In genomic region chr1:38003261-38004250, GRCh38 we compare ENCODE assay signal across 8 cellular contexts. TPM values are rescaled to one million over a fixed set of nuclear protein-coding genes. Genes with fewer than 3 reads are reported as not detected.
DNase-seq lines count a peak whose midpoint lies in the region; ATAC-seq and TF ChIP-seq lines count a peak whose summit lies in the region.

No MANE protein-coding gene starts in this region.

- TF ChIP-seq POLR2A in thyroid gland (IDR thresholded peaks at IDR 0.05) = no peak

- no peaks in the 10 kb centered on the region for H3K9me3 ChIP-seq in thyroid gland

- no peaks in the 10 kb centered on the region for H3K36me3 ChIP-seq in thyroid gland

- peak overlapping the region; percentile 89 for H3K27ac Mint-ChIP-seq in activated T-cell treated with anti-CD3 and anti-CD28 coated beads, Interleukin-2, amount 50 U/mL, for 24 hours

- H3K36me3 Mint-ChIP-seq in activated T-cell treated with anti-CD3 and anti-CD28 coated beads, Interleukin-2, amount 50 U/mL, for 24 hours (ENCODE audit: low read depth) = peaks cover 44% of the 10 kb centered on the region

- no peaks in the 10 kb centered on the region for H3K27me3 Mint-ChIP-seq in activated T-cell treated with anti-CD3 and anti-CD28 coated beads, Interleukin-2, amount 50 U/mL, for 24 hours

- H3K9me3 Mint-ChIP-seq in activated T-cell treated with anti-CD3 and anti-CD28 coated beads, Interleukin-2, amount 50 U/mL, for 24 hours = no peaks in the 10 kb centered on the region

- H3K4me1 ChIP-seq in thyroid gland = peaks cover 14 to 44% of the 10 kb centered on the region in 2 donors

- no peak for ATAC-seq in HG02970 (IDR thresholded peaks at IDR 0.05; ENCODE audit: low FRiP score, unreplicated experiment)

- peak overlapping the region in 1 of 3 donors; percentile 78 for H3K4me3 ChIP-seq in thyroid gland (replicated peaks in 1 of 3)

- intact Hi-C loops in thyroid gland (cut with DNase I) = loop anchor here (10.0 kb wide), 1 partner anchor 69 kb away; no protein-coding TSS in a partner anchor

- H3K4me1 Mint-ChIP-seq in activated T-cell treated with anti-CD3 and anti-CD28 coated beads, Interleukin-2, amount 50 U/mL, for 24 hours (ENCODE audit: low read depth) = peaks cover 62% of the 10 kb centered on the region

- no peaks in the 10 kb centered on the region for H3K27me3 ChIP-seq in thyroid gland

- no peak for DNase-seq in activated T-cell treated with anti-CD3 and anti-CD28 coated beads, Interleukin-2, amount 50 U/mL, for 24 hours
- DNase-seq in activated T-cell treated with anti-CD3 and anti-CD28 coated beads, Interleukin-2, amount 50 U/mL, for 1 hour = no peak
- DNase-seq in amniotic epithelial cell (ENCODE audit: low read depth) (peak; percentile 62), left kidney (ENCODE audit: low read depth, low spot score) (peak; percentile 32), thyroid gland (no peak), NCI-H1048 (lab: John Stamatoyannopoulos, UW) (no peak), NCI-H1436 treated with DMSO at 0.1 percent for 48 hours (lab: John Stamatoyannopoulos, UW) (no peak)

- TF ChIP-seq CTCF in thyroid gland (IDR thresholded peaks at IDR 0.05) = no peak

- H3K27ac ChIP-seq in thyroid gland = peak overlapping the region in 2 of 3 donors; percentile 60 to 70

- peak overlapping the region; percentile 88 for H3K4me3 Mint-ChIP-seq in activated T-cell treated with anti-CD3 and anti-CD28 coated beads, Interleukin-2, amount 50 U/mL, for 24 hours

- 57 to 76% methylated on average over 4 to 8 of the region's 8 CpGs for WGBS in thyroid gland, 2 donors

RNA-seq across cellular contexts. Expression of gene FHL3, which starts 1.8 kb away (rescaled TPM):
- 10 to 100 TPM in 2 of 4 donors, 1 to 10 TPM in 2; 7.5 to 13.8 (median 10.4) TPM for total RNA-seq in thyroid gland

RNA-seq across cellular contexts. Expression of gene UTP11, which starts 9.0 kb away (rescaled TPM):
- 10 to 100 TPM; 36.1 to 43.9 (median 39.4) TPM for total RNA-seq in thyroid gland

RNA-seq across cellular contexts. Expression of gene SF3A3, which starts 13.7 kb away (rescaled TPM):
- 10 to 100 TPM; 42.1 to 77.0 (median 46.6) TPM for total RNA-seq in thyroid gland

RNA-seq across cellular contexts. Expression of gene POU3F1, which starts 43.0 kb away (rescaled TPM):
- not detected for total RNA-seq in thyroid gland

RNA-seq across cellular contexts. Expression of gene INPP5B, which starts 56.7 kb away (rescaled TPM):
- 10 to 100 TPM; 24.7 to 42.5 (median 30.8) TPM for total RNA-seq in thyroid gland

Comparison
In these comparisons a context has a peak if more than half of its experiments do, and no peak if none do; other contexts are left out.
1. DNase-seq: peak in amniotic epithelial cell (single experiment) and left kidney (single experiment); none in activated T-cell treated with anti-CD3 and anti-CD28 coated beads, Interleukin-2, amount 50 U/mL, for 24 hours (single experiment), activated T-cell treated with anti-CD3 and anti-CD28 coated beads, Interleukin-2, amount 50 U/mL, for 1 hour (single experiment), thyroid gland (0 of 2), NCI-H1048 (single experiment) and NCI-H1436 treated with DMSO at 0.1 percent for 48 hours (single experiment).